ENCODE assay signal across 8 cellular contexts in the genomic region with DNA sequence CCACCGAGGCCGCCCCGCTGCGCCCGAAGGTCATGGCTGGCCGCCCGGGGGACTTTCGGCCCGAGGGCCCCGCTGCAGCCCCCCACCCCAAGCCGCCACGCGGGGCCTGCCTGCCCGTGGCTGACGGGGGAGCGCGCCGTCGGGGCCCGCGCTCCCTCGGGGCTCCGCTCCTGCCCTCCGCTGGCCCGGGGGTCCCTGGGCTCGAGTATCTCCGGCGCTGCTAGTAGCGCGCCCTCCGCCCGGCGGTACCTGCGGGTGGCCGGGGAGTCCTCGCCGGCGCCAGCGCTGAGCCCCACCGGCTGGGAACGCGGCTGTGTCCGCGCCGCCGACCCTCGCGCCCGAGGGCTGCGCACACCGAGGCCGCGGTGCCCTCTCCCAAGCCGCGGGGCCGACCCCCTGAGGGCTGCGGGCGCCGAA. TPM values are rescaled to one million over a fixed set of nuclear protein-coding genes. Genes with fewer than 3 reads are reported as not detected.
DNase-seq lines count a peak whose midpoint lies in the region; ATAC-seq and TF ChIP-seq lines count a peak whose summit lies in the region.

No MANE protein-coding gene starts in this region.

- peaks cover 5% of the 10 kb centered on the region for H3K9me3 ChIP-seq in mammary epithelial cell (replicated peaks; ENCODE audit: insufficient read depth, low read length)
- H3K9me3 ChIP-seq in neutrophil = no peaks in the 10 kb centered on the region

- peak; percentile 4 for ATAC-seq in HG02973 (IDR thresholded peaks at IDR 0.05; ENCODE audit: unreplicated experiment)

- no peak for DNase-seq in GM12864 (ENCODE audit: low read depth)
- no peak for DNase-seq in mammary epithelial cell
- DNase-seq in A172 (ENCODE audit: low spot score) = no peak
- no peak for DNase-seq in dedifferentiated amniotic fluid mesenchymal stem cell (ENCODE audit: extremely low spot score)
- DNase-seq in anterior cingulate cortex (lab: John Stamatoyannopoulos, UW) = no peak
- DNase-seq in ACHN = no peak

- H3K27ac ChIP-seq in mammary epithelial cell (ENCODE audit: insufficient read depth, low read depth, low read length) (no peak overlapping the region), neutrophil (no peak overlapping the region)

- H3K4me2 ChIP-seq in mammary epithelial cell (ENCODE audit: insufficient read depth, low read depth, low read length) = peak overlapping the region; percentile 100

- dilution Hi-C loops in mammary epithelial cell (cut with HindIII; ENCODE audit: low sequenced_read_pairs) = no loop called here

- peaks cover 13% of the 10 kb centered on the region for H3K4me1 ChIP-seq in mammary epithelial cell (ENCODE audit: insufficient read depth, low read length)
- H3K4me1 ChIP-seq in neutrophil (ENCODE audit: control insufficient read depth in 1 of 2, insufficient read depth in 1 of 2, low read depth in 1 of 2, low read length in 1 of 2) = peaks cover 20 to 23% of the 10 kb centered on the region in 2 experiments

- peaks cover 29% of the 10 kb centered on the region for H3K27me3 ChIP-seq in mammary epithelial cell (ENCODE audit: insufficient read depth, low read length)
- peaks cover 97% of the 10 kb centered on the region for H3K27me3 ChIP-seq in neutrophil

- intact Hi-C loops in mammary epithelial cell (cut with micrococcal nuclease) = loop anchor here (10.0 kb wide), 1 partner anchor 399 kb away; no protein-coding TSS in a partner anchor

- no peaks in the 10 kb centered on the region for H3K79me2 ChIP-seq in mammary epithelial cell (ENCODE audit: insufficient read depth, low read length)

- WGBS in mammary epithelial cell (ENCODE audit: low coverage, missing lambda C conversion rate) = 17% methylated on average over 15 of the region's 59 CpGs

- BruUV-seq in mammary epithelial cell (replicated peaks; lab: Mats Ljungman, UMichigan) = no TSS peak

- H3K9ac ChIP-seq in mammary epithelial cell (ENCODE audit: insufficient read depth, low read length) = no peak overlapping the region

- no peak for TF ChIP-seq CTCF in GM12864 (IDR thresholded peaks at IDR 0.05; ENCODE audit: low read depth, low read length, missing control alignments)
- TF ChIP-seq CTCF in mammary epithelial cell (conservative IDR thresholded peaks at IDR 0.05 in 1 of 2, IDR thresholded peaks at IDR 0.05 in 1 of 2; ENCODE audit: extremely low read depth in 1 of 2, insufficient read depth in 1 of 2, low read depth in 1 of 2, low read length in 2 of 2) = no peak
- no peak for TF ChIP-seq CTCF in neutrophil (IDR thresholded peaks at IDR 0.05)

- peak overlapping the region; percentile 93 for H2AFZ ChIP-seq in mammary epithelial cell (ENCODE audit: low read depth, low read length)

- H3K36me3 ChIP-seq in mammary epithelial cell (ENCODE audit: insufficient read depth, low read length) (no peaks in the 10 kb centered on the region), neutrophil (no peaks in the 10 kb centered on the region)

- CTCF ChIA-PET in mammary epithelial cell (lab: Charles Lee; ENCODE audit: low non-redundant PET) = no interaction called here

- peaks cover 2% of the 10 kb centered on the region for H4K20me1 ChIP-seq in mammary epithelial cell (ENCODE audit: insufficient read depth, low read length)

- H3K4me3 ChIP-seq in GM12864 (ENCODE audit: low read depth, low read length) = peak overlapping the region; percentile 55
- H3K4me3 ChIP-seq in mammary epithelial cell (replicated peaks in 1 of 3; ENCODE audit: insufficient read depth in 1 of 3, low read depth in 2 of 3, low read length in 3 of 3) = peak overlapping the region in 2 of 3 experiments; percentile 22 to 50
- H3K4me3 ChIP-seq in neutrophil (ENCODE audit: low read depth in 1 of 2, low read length in 1 of 2) = peak overlapping the region; percentile 49 to 62

- in situ Hi-C loops in mammary epithelial cell (cut with MboI; ENCODE audit: low sequenced_read_pairs in 2 of 2) = no loop called here
- in situ Hi-C loops in ACHN (cut with HindIII; ENCODE audit: low pct_ligation_motif_present, low pct_unique_long_range_greater_than_20kb, low sequenced_read_pairs) = loop anchor here (10.0 kb wide), 1 partner anchor 171 kb away; no protein-coding TSS in a partner anchor

RNA-seq across cellular contexts. Expression of a gene that starts 0.3 kb away (rescaled TPM):
- total RNA-seq in mammary epithelial cell = under 1 TPM in 1 of 2 donors, not detected in 1; 0.17 TPM
- polyA plus RNA-seq in mammary epithelial cell = not detected
- polyA minus RNA-seq in mammary epithelial cell = not detected
- total RNA-seq in A172 (2014; rRNA removed; shearing (Covaris generic)) = 2.5 and 2.9 TPM in 2 replicates
